ENCODE assay signal across 1 cellular context in the genomic region with DNA sequence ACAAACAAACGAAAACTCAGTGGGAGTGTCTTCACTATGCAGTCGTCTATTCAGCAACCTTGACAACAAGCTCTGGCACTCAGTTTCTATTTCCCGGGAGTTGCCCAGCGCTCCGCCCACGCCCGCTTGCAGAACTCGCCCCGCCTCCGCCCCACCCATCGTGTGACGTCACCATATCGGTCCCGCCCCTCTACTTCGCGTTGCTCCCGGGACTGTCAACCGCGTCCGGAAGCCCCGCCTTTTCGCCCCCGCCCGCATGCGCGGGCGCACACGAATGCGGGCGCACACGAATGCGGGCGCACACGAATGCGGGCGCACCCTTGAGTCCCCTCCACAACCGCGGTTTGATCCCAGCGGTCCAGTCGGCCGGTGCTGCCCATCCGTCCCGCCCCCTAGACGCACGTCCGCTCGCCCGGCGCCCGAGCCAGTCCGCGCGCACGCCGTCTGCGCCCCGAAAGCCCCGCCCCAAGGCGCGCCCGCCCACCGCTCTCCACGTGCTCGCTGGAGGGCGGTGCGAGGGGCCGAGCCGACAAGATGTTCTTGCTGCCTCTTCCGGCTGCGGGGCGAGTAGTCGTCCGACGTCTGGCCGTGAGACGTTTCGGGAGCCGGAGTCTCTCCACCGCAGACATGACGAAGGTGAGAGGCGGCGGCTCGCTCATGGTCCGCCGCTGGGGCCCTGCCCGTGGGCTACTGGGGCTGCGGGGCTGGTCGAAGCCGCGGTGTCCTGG.
A peak's percentile ranks its signal among the peaks of the same experiment; 100 is the strongest.
TF ChIP-seq lines count a peak whose summit lies in the region.

Gene LAP3 (plus strand): TSS at position 267 of the 728 bp plus-strand sequence. CDS start 268 bp downstream, at position 535.

TF ChIP-seq in GM12878, 131 proteins besides CTCF, POLR2A, EP300 and RAD21 (continued from another document):
- TF ChIP-seq REST (IDR thresholded peaks at IDR 0.05; ENCODE audit: low read depth, low read length) (peak; percentile 48; the same call in 1 of the 2 replicates), SMARCA5 (IDR thresholded peaks at IDR 0.05) (0 out of 2 replicates have a peak, but pooled peaks have one; percentile 70), PKNOX1 (IDR thresholded peaks at IDR 0.05) (peak; percentile 74), POLR2AphosphoS5 (IDR thresholded peaks at IDR 0.05; ENCODE audit: low read length) (peak; percentile 99), TBL1XR1 (IDR thresholded peaks at IDR 0.05; ENCODE audit: low read depth, low read length) (no peak), FOS (IDR thresholded peaks at IDR 0.05; ENCODE audit: borderline replicate concordance, extremely low read depth, insufficient read length) (no peak)
- TF ChIP-seq, protein P1, sequence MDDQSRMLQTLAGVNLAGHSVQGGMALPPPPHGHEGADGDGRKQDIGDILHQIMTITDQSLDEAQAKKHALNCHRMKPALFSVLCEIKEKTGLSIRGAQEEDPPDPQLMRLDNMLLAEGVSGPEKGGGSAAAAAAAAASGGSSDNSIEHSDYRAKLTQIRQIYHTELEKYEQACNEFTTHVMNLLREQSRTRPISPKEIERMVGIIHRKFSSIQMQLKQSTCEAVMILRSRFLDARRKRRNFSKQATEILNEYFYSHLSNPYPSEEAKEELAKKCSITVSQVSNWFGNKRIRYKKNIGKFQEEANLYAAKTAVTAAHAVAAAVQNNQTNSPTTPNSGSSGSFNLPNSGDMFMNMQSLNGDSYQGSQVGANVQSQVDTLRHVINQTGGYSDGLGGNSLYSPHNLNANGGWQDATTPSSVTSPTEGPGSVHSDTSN (IDR thresholded peaks at IDR 0.05; ENCODE audit: insufficient replicate concordance, low read depth, low read length), result no peak
- TF ChIP-seq, protein P2, sequence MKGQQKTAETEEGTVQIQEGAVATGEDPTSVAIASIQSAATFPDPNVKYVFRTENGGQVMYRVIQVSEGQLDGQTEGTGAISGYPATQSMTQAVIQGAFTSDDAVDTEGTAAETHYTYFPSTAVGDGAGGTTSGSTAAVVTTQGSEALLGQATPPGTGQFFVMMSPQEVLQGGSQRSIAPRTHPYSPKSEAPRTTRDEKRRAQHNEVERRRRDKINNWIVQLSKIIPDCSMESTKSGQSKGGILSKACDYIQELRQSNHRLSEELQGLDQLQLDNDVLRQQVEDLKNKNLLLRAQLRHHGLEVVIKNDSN (IDR thresholded peaks at IDR 0.05; ENCODE audit: borderline replicate concordance, extremely low read length, insufficient read depth, low read depth, low read length), result peak; percentile 87
